Comparison of ENCODE assay signal across 8 cellular contexts in genomic region chr1:212433577-212434462, GRCh38. TPM values are rescaled to one million over a fixed set of nuclear protein-coding genes. Genes with fewer than 3 reads are reported as not detected.
A peak's percentile ranks its signal among the peaks of the same experiment; 100 is the strongest.
DNase-seq lines count a peak whose midpoint lies in the region; ATAC-seq, FAIRE-seq and TF ChIP-seq lines count a peak whose summit lies in the region.

No MANE protein-coding gene starts in this region.

- peaks cover 19% of the 10 kb centered on the region for H4K20me1 ChIP-seq in smooth muscle cell (ENCODE audit: low read depth)

- FAIRE-seq in GM19239 (lab: Jason Lieb, UNC) = no peak

- peak overlapping the region; percentile 97 for H3K4me2 ChIP-seq in smooth muscle cell

- 82% methylated on average over 17 of the region's 17 CpGs for WGBS in smooth muscle cell (ENCODE audit: low lambda C conversion rate)

- no peak overlapping the region for H3K9ac ChIP-seq in smooth muscle cell (ENCODE audit: low read depth)

- no peaks in the 10 kb centered on the region for H3K4me1 ChIP-seq in smooth muscle cell (ENCODE audit: low read depth)

- no peaks in the 10 kb centered on the region for H3K79me2 ChIP-seq in smooth muscle cell (ENCODE audit: low read depth)

- H3K36me3 Mint-ChIP-seq in T-helper 17 cell (ENCODE audit: low read depth) = no peaks in the 10 kb centered on the region

- peaks cover 16% of the 10 kb centered on the region for H3K4me1 Mint-ChIP-seq in T-helper 17 cell

- H3K4me3 ChIP-seq in H7 (ENCODE audit: insufficient read depth, low read depth, low read length) (peak overlapping the region; percentile 62), smooth muscle cell (peak overlapping the region; percentile 76)

- ATAC-seq in T-helper 17 cell (no peak), GM19467 (IDR thresholded peaks at IDR 0.05; ENCODE audit: unreplicated experiment) (no peak), GM18870 (IDR thresholded peaks at IDR 0.05; ENCODE audit: unreplicated experiment) (no peak)

- peak; percentile 47 for DNase-seq in H7
- DNase-seq in T-helper 17 cell = no peak
- peak; percentile 38 for DNase-seq in globus pallidus (ENCODE audit: low spot score)
- no peak for DNase-seq in smooth muscle cell (lab: John Stamatoyannopoulos, UW; ENCODE audit: unreplicated experiment)
- DNase-seq in GM10266 (ENCODE audit: extremely low spot score) = no peak
- DNase-seq in GM19239 (ENCODE audit: insufficient read length, low spot score) = no peak

- H3K27me3 ChIP-seq in H7 (ENCODE audit: control insufficient read depth, insufficient read depth, low read length) = peaks cover 14% of the 10 kb centered on the region
- no peaks in the 10 kb centered on the region for H3K27me3 ChIP-seq in smooth muscle cell (ENCODE audit: low read depth)

- peak overlapping the region; percentile 94 for H2AFZ ChIP-seq in smooth muscle cell (ENCODE audit: low read depth)

- peak overlapping the region; percentile 80 for H3K4me3 Mint-ChIP-seq in T-helper 17 cell

- no peak overlapping the region for H3K27ac Mint-ChIP-seq in T-helper 17 cell

- no peaks in the 10 kb centered on the region for H3F3A ChIP-seq in smooth muscle cell (ENCODE audit: low read depth)

- no peak overlapping the region for H3K27ac ChIP-seq in smooth muscle cell (ENCODE audit: low read depth)

- TF ChIP-seq CTCF in smooth muscle cell (IDR thresholded peaks at IDR 0.05; ENCODE audit: borderline replicate concordance, insufficient read depth, poor library complexity, severe bottlenecking) (no peak), GM10266 (IDR thresholded peaks at IDR 0.05; ENCODE audit: control insufficient read depth, insufficient read depth, low read depth, missing control alignments) (no peak)

- H3K36me3 ChIP-seq in H7 (replicated peaks; ENCODE audit: control insufficient read depth, insufficient read depth, low read length) (no peaks in the 10 kb centered on the region), smooth muscle cell (ENCODE audit: low read depth) (no peaks in the 10 kb centered on the region)

- H3K27me3 Mint-ChIP-seq in T-helper 17 cell = no peaks in the 10 kb centered on the region

- H3K9me3 ChIP-seq in T-helper 17 cell (ENCODE audit: control insufficient read depth, low read length, poor library complexity, severe bottlenecking) (no peaks in the 10 kb centered on the region), smooth muscle cell (replicated peaks; ENCODE audit: low read depth) (no peaks in the 10 kb centered on the region)

RNA-seq across cellular contexts. Expression of gene NENF, which starts 1.1 kb away (rescaled TPM):
- total RNA-seq in H7 (2014; rRNA removed; shearing (Covaris generic)) = 21.9 and 39.8 TPM in 2 replicates
- total RNA-seq in T-helper 17 cell = 10 to 100 TPM; 15.4 to 23.3 TPM
- 53.8 and 53.9 TPM in 2 replicates for total RNA-seq in smooth muscle cell
- 90.7 and 103 TPM in 2 replicates for polyA plus RNA-seq in smooth muscle cell

RNA-seq across cellular contexts. Expression of gene PACC1, which starts 19.1 kb away (rescaled TPM):
- 41.3 and 49.7 TPM in 2 replicates for total RNA-seq in H7 (2014; rRNA removed; shearing (Covaris generic))
- total RNA-seq in T-helper 17 cell (1 to 10 TPM; 4.7 to 8.2 TPM), smooth muscle cell (8.8 and 9.7 TPM in 2 replicates)
- polyA plus RNA-seq in smooth muscle cell = 8.5 and 10.7 TPM in 2 replicates

Comparison
In these comparisons a context has a peak if more than half of its experiments do, and no peak if none do; other contexts are left out.
1. DNase-seq: peak in H7 (single experiment) and globus pallidus (single experiment); none in T-helper 17 cell (0 of 3), smooth muscle cell (single experiment), GM10266 (single experiment) and GM19239 (single experiment).